ENCODE assay signal across 14 cellular contexts in genomic region chr4:157994863-157995262, GRCh38.
DNase-seq lines count a peak whose midpoint lies in the region; ATAC-seq, FAIRE-seq and TF ChIP-seq lines count a peak whose summit lies in the region.
"Had no signal": no experiment of that assay in that cellular context is flagged by ENCODE, and none has a peak within 500 bp of the region (broad histone marks: within the 10 kb centered on the region; RNA-seq: fewer than 3 reads in every experiment).

No MANE protein-coding gene starts in this region.

- in situ Hi-C loops in HepG2 (cut with HindIII; ENCODE audit: extremely low pct_ligation_motif_present, low pct_unique_long_range_greater_than_20kb): loop anchor here (5.0 to 25.0 kb wide), 3 partner anchors 177 to 617 kb away; partner anchors contain the start of gene GASK1B

- 75% methylated on average over 5 of the region's 6 CpGs for WGBS in HUES64
- WGBS in HepG2 (ENCODE audit: low lambda C conversion rate): 4% methylated on average over 6 of the region's 6 CpGs
- WGBS in smooth muscle cell (ENCODE audit: low lambda C conversion rate): 42% methylated on average over 6 of the region's 6 CpGs

- POLR2A ChIA-PET in HepG2 (lab: Yijun Ruan, JAX): interaction anchor here (1.0 to 2.7 kb wide), 2 partner anchors 25 to 177 kb away, joined by 5 to 25 read pairs; partner anchors contain the start of gene GASK1B

- H3K27ac ChIP-seq in HUES64 (ENCODE audit: low read depth, low read length) (no peak overlapping the region), HepG2 (ENCODE audit: extremely low read length, insufficient read depth, low read length) (peak overlapping the region; percentile 65), smooth muscle cell (ENCODE audit: low read depth) (peak overlapping the region; percentile 65)
- H3K27ac ChIP-seq: left ventricle myocardium inferior had no signal

- no peak overlapping the region for H3K4me3 Mint-ChIP-seq in activated T-helper 1 cell treated with anti-CD3 and anti-CD28 coated beads, Interleukin-12 subunit alpha, Interleukin-12 subunit beta, Interleukin-2, Interleukin-4 antibody, amounts not matched to agents 30 ng/mL and 10 ng/mL and 1 ng/mL, durations not matched to agents 14 hours and 24 hours and 36 hours
- H3K4me3 Mint-ChIP-seq: activated naive CD8-positive, alpha-beta T cell treated with anti-CD3 and anti-CD28 coated beads, Interleukin-2, amount 50 U/mL, for 24 hours had no signal

- no peak overlapping the region for H2AFZ ChIP-seq in HepG2 (ENCODE audit: low read length)
- H2AFZ ChIP-seq in smooth muscle cell (ENCODE audit: low read depth): peak overlapping the region; percentile 99

- no peaks in the 10 kb centered on the region for H3K79me2 ChIP-seq in HepG2 (ENCODE audit: insufficient read depth, low read length)
- no peaks in the 10 kb centered on the region for H3K79me2 ChIP-seq in smooth muscle cell (ENCODE audit: low read depth)

- TF ChIP-seq CTCF in HepG2 (CRISPR knock-in tag; IDR thresholded peaks at IDR 0.05) (no peak), smooth muscle cell (IDR thresholded peaks at IDR 0.05; ENCODE audit: borderline replicate concordance, insufficient read depth, poor library complexity, severe bottlenecking) (no peak)

- no peak for TF ChIP-seq POLR2A in HepG2 (IDR thresholded peaks at IDR 0.05; ENCODE audit: insufficient read depth in 1 of 2, low read depth in 2 of 2, low read length in 2 of 2)

- H3K4me1 Mint-ChIP-seq in activated T-helper 1 cell treated with anti-CD3 and anti-CD28 coated beads, Interleukin-12 subunit alpha, Interleukin-12 subunit beta, Interleukin-2, Interleukin-4 antibody, amounts not matched to agents 30 ng/mL and 10 ng/mL and 1 ng/mL, durations not matched to agents 14 hours and 24 hours and 36 hours (ENCODE audit: low read depth): no peaks in the 10 kb centered on the region
- H3K4me1 Mint-ChIP-seq: activated naive CD8-positive, alpha-beta T cell treated with anti-CD3 and anti-CD28 coated beads, Interleukin-2, amount 50 U/mL, for 24 hours had no signal

- H3K9me3 ChIP-seq in HUES64 (ENCODE audit: insufficient read depth, low read depth, low read length) (no peaks in the 10 kb centered on the region), HepG2 (ENCODE audit: low read length) (no peaks in the 10 kb centered on the region), smooth muscle cell (replicated peaks; ENCODE audit: low read depth) (no peaks in the 10 kb centered on the region)
- H3K9me3 ChIP-seq: left ventricle myocardium inferior had no signal

- ATAC-seq in HepG2 (peak; percentile 83), GM21367 (IDR thresholded peaks at IDR 0.05; ENCODE audit: unreplicated experiment) (no peak), GM19023 (IDR thresholded peaks at IDR 0.05; ENCODE audit: unreplicated experiment) (no peak)
- ATAC-seq: activated naive CD8-positive, alpha-beta T cell treated with anti-CD3 and anti-CD28 coated beads, Interleukin-2, amount 50 U/mL, for 24 hours had no signal

- intact Hi-C loops in HepG2 (cut with micrococcal nuclease; ENCODE audit: unreplicated experiment): loop anchor here (5.0 kb wide), 1 partner anchor 117 kb away; no protein-coding TSS in a partner anchor
- intact Hi-C loops in activated T-helper 1 cell treated with anti-CD3 and anti-CD28 coated beads, Interleukin-12 subunit alpha, Interleukin-12 subunit beta, Interleukin-2, Interleukin-4 antibody, amounts not matched to agents 30 ng/mL and 10 ng/mL and 1 ng/mL, durations not matched to agents 14 hours and 24 hours and 36 hours (cut with micrococcal nuclease): loop anchor here (10.0 kb wide), 1 partner anchor 630 kb away; no protein-coding TSS in a partner anchor

- H4K20me1 ChIP-seq in HepG2 (ENCODE audit: insufficient read depth, low read length): no peaks in the 10 kb centered on the region
- H4K20me1 ChIP-seq in smooth muscle cell (ENCODE audit: low read depth): no peaks in the 10 kb centered on the region

- H3K36me3 ChIP-seq in HUES64 (ENCODE audit: insufficient read depth, low read length): no peaks in the 10 kb centered on the region
- no peaks in the 10 kb centered on the region for H3K36me3 ChIP-seq in HepG2 (replicated peaks in 1 of 2; ENCODE audit: control insufficient read depth in 1 of 2, insufficient read depth in 2 of 2, low read length in 2 of 2)
- no peaks in the 10 kb centered on the region for H3K36me3 ChIP-seq in smooth muscle cell (ENCODE audit: low read depth)
- H3K36me3 ChIP-seq: left ventricle myocardium inferior had no signal

- no peaks in the 10 kb centered on the region for H3K9me3 Mint-ChIP-seq in activated T-helper 1 cell treated with anti-CD3 and anti-CD28 coated beads, Interleukin-12 subunit alpha, Interleukin-12 subunit beta, Interleukin-2, Interleukin-4 antibody, amounts not matched to agents 30 ng/mL and 10 ng/mL and 1 ng/mL, durations not matched to agents 14 hours and 24 hours and 36 hours
- H3K9me3 Mint-ChIP-seq: activated naive CD8-positive, alpha-beta T cell treated with anti-CD3 and anti-CD28 coated beads, Interleukin-2, amount 50 U/mL, for 24 hours had no signal

- H3K4me2 ChIP-seq in HepG2 (ENCODE audit: low read depth, low read length) (peak overlapping the region; percentile 43), smooth muscle cell (peak overlapping the region; percentile 73)

- FAIRE-seq in HepG2 (lab: Jason Lieb, UNC): peak; percentile 95

- TF ChIP-seq EP300 in HepG2 (IDR thresholded peaks at IDR 0.05; ENCODE audit: low read depth in 2 of 2, low read length in 2 of 2) (peak; percentile 90 to 100), HepG2 (CRISPR knock-in tag; IDR thresholded peaks at IDR 0.05; ENCODE audit: borderline replicate concordance) (peak; percentile 99)

- no peaks in the 10 kb centered on the region for H3K27me3 Mint-ChIP-seq in activated T-helper 1 cell treated with anti-CD3 and anti-CD28 coated beads, Interleukin-12 subunit alpha, Interleukin-12 subunit beta, Interleukin-2, Interleukin-4 antibody, amounts not matched to agents 30 ng/mL and 10 ng/mL and 1 ng/mL, durations not matched to agents 14 hours and 24 hours and 36 hours (ENCODE audit: insufficient read depth)

- H3K27ac Mint-ChIP-seq in activated T-helper 1 cell treated with anti-CD3 and anti-CD28 coated beads, Interleukin-12 subunit alpha, Interleukin-12 subunit beta, Interleukin-2, Interleukin-4 antibody, amounts not matched to agents 30 ng/mL and 10 ng/mL and 1 ng/mL, durations not matched to agents 14 hours and 24 hours and 36 hours: no peak overlapping the region
- H3K27ac Mint-ChIP-seq: activated naive CD8-positive, alpha-beta T cell treated with anti-CD3 and anti-CD28 coated beads, Interleukin-2, amount 50 U/mL, for 24 hours had no signal

- no peaks in the 10 kb centered on the region for H3K36me3 Mint-ChIP-seq in activated T-helper 1 cell treated with anti-CD3 and anti-CD28 coated beads, Interleukin-12 subunit alpha, Interleukin-12 subunit beta, Interleukin-2, Interleukin-4 antibody, amounts not matched to agents 30 ng/mL and 10 ng/mL and 1 ng/mL, durations not matched to agents 14 hours and 24 hours and 36 hours (ENCODE audit: low read depth)

- TF ChIP-seq RAD21 in HepG2 (CRISPR knock-in tag; IDR thresholded peaks at IDR 0.05): no peak

- no peaks in the 10 kb centered on the region for H3K27me3 ChIP-seq in HUES64 (ENCODE audit: insufficient read depth, low read length)
- no peaks in the 10 kb centered on the region for H3K27me3 ChIP-seq in HepG2 (ENCODE audit: control insufficient read depth in 1 of 2, insufficient read depth in 2 of 2, low read length in 2 of 2)
- no peaks in the 10 kb centered on the region for H3K27me3 ChIP-seq in smooth muscle cell (ENCODE audit: low read depth)

- CTCF ChIA-PET in HepG2 (lab: Yijun Ruan, JAX; ENCODE audit: low intra/inter-chr PET ratio, low total read pairs): no interaction called here

- DNase-seq in astrocyte of the hippocampus (ENCODE audit: low read depth, low spot score): peak; percentile 11
- DNase-seq in HepG2 (ENCODE audit: low spot score): peak; percentile 96
- DNase-seq in smooth muscle cell (lab: John Stamatoyannopoulos, UW; ENCODE audit: unreplicated experiment): no peak
- DNase-seq in activated T-helper 1 cell treated with anti-CD3 and anti-CD28 coated beads, Interleukin-12 subunit alpha, Interleukin-12 subunit beta, Interleukin-2, Interleukin-4 antibody, amounts not matched to agents 30 ng/mL and 10 ng/mL and 1 ng/mL, durations not matched to agents 14 hours and 24 hours and 36 hours (ENCODE audit: low spot score): no peak
- DNase-seq: activated CD4-positive, CD25-positive, alpha-beta regulatory T cell treated with anti-CD3 and anti-CD28 coated beads, Interleukin-2, amount 50 U/mL, for 72 hours; activated naive CD8-positive, alpha-beta T cell treated with anti-CD3 and anti-CD28 coated beads, Interleukin-2, amount 50 U/mL, for 24 hours; COR-L47; cortex of kidney; left ventricle myocardium inferior; NCI-H2171 treated with DMSO at 0.1 percent for 48 hours; nucleus accumbens had no signal

- peaks cover 3% of the 10 kb centered on the region for H3F3A ChIP-seq in smooth muscle cell (ENCODE audit: low read depth)

- H3K9ac ChIP-seq in HUES64 (ENCODE audit: low read depth, low read length): peak overlapping the region; percentile 24; the same call in 1 of the 2 replicates
- H3K9ac ChIP-seq in HepG2 (ENCODE audit: insufficient read depth, low read depth, low read length): no peak overlapping the region
- H3K9ac ChIP-seq in smooth muscle cell (ENCODE audit: low read depth): peak overlapping the region; percentile 24

- no TSS peak for BruUV-seq in HepG2 (replicated peaks; lab: Mats Ljungman, UMichigan)

- H3K4me1 ChIP-seq in HUES64 (ENCODE audit: insufficient read depth, low read length): peaks cover 6% of the 10 kb centered on the region; the same call in 1 of the 2 replicates
- peaks cover 75% of the 10 kb centered on the region for H3K4me1 ChIP-seq in HepG2 (ENCODE audit: insufficient read depth, low read length)
- peaks cover 11% of the 10 kb centered on the region for H3K4me1 ChIP-seq in smooth muscle cell (ENCODE audit: low read depth)

- H3K4me3 ChIP-seq in HUES64 (ENCODE audit: low read length) (no peak overlapping the region), HepG2 (replicated peaks in 1 of 3; ENCODE audit: insufficient read depth in 1 of 3, low read depth in 2 of 3, low read length in 3 of 3) (peak overlapping the region in 1 of 3 experiments; percentile 3; a peak in 1 of 6 replicates), smooth muscle cell (no peak overlapping the region)
- H3K4me3 ChIP-seq: left ventricle myocardium inferior had no signal

TF ChIP-seq in HepG2, 621 proteins besides CTCF, POLR2A, EP300 and RAD21 (continues in another document):
- no peak for TF ChIP-seq SMAD9 (CRISPR knock-in tag; IDR thresholded peaks at IDR 0.05)
- TF ChIP-seq PHF20 (CRISPR knock-in tag; IDR thresholded peaks at IDR 0.05): no peak
- no peak for TF ChIP-seq GTF3A (CRISPR knock-in tag; conservative IDR thresholded peaks at IDR 0.05)
- no peak for TF ChIP-seq PRPF4 (IDR thresholded peaks at IDR 0.05; ENCODE audit: low read depth, low read length, poor library complexity, severe bottlenecking)
- no peak for TF ChIP-seq ZNF296 (CRISPR knock-in tag; conservative IDR thresholded peaks at IDR 0.05)

Comparison
In these comparisons a context has a peak if more than half of its experiments do, and no peak if none do; other contexts are left out.
1. DNase-seq: peak in astrocyte of the hippocampus (single experiment) and HepG2 (single experiment); none in smooth muscle cell (single experiment) and activated T-helper 1 cell treated with anti-CD3 and anti-CD28 coated beads, Interleukin-12 subunit alpha, Interleukin-12 subunit beta, Interleukin-2, Interleukin-4 antibody, amounts not matched to agents 30 ng/mL and 10 ng/mL and 1 ng/mL, durations not matched to agents 14 hours and 24 hours and 36 hours (single experiment).